ENCODE assay signal across 8 cellular contexts in the genomic region with DNA sequence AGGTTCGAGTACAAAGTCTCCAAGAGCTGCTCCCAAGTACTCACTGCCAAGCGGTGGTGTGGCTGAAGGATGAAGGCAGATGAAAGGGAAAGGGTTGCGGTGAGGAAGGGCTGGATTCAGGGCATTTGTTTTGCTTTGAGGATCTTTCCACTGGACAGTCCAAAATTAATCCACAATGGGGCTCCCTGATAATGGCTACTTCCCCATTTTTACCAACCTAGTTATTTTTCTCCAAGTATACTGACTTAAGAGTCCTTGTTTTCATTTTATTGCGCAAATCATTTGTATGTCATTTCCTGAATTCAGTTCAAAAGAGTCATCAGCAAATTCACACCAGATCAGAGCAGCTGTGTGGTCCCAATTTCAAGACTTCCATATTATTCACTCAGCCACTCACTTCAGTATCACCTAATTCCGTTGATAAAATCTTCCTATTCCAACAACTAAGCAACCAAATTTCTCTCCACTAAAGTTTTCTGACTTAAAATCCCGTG. TPM values are rescaled to one million over a fixed set of nuclear protein-coding genes. Genes with fewer than 3 reads are reported as not detected.
DNase-seq lines count a peak whose midpoint lies in the region; ATAC-seq lines count a peak whose summit lies in the region.

No MANE protein-coding gene starts in this region.

- H3K36me3 ChIP-seq in skeletal muscle satellite cell (ENCODE audit: insufficient read depth, low read length), result no peaks in the 10 kb centered on the region

- peaks cover 20% of the 10 kb centered on the region for H3K4me1 Mint-ChIP-seq in activated CD4-positive, alpha-beta T cell treated with anti-CD3 and anti-CD28 coated beads for 36 hours
- peaks cover 16% of the 10 kb centered on the region for H3K4me1 Mint-ChIP-seq in activated CD8-positive, alpha-beta T cell treated with anti-CD3 and anti-CD28 coated beads, Interleukin-2, amount 10 ng/mL, durations not matched to agents 7 days and 5 days (ENCODE audit: low read depth)

- ATAC-seq in activated CD4-positive, alpha-beta T cell treated with anti-CD3 and anti-CD28 coated beads for 36 hours, result no peak
- ATAC-seq in activated CD8-positive, alpha-beta T cell treated with anti-CD3 and anti-CD28 coated beads, Interleukin-2, amount 10 ng/mL, durations not matched to agents 7 days and 5 days, result no peak
- peak; percentile 55 for ATAC-seq in left ventricle myocardium superior
- ATAC-seq in GM21786 (IDR thresholded peaks at IDR 0.05; ENCODE audit: unreplicated experiment), result no peak

- intact Hi-C loops in activated CD4-positive, alpha-beta T cell treated with anti-CD3 and anti-CD28 coated beads for 36 hours (cut with DNase I, micrococcal nuclease), result loop anchor here (2.0 to 10.0 kb wide), 5 partner anchors 26 to 740 kb away; partner anchors contain the start of gene CWC22 (in 1 of the 2)
- intact Hi-C loops in left ventricle myocardium superior (cut with micrococcal nuclease), result no loop called here

- H3K4me3 ChIP-seq in skeletal muscle satellite cell (ENCODE audit: low read length), result peak overlapping the region; percentile 94

- peak overlapping the region; percentile 37 for H3K4me3 Mint-ChIP-seq in activated CD4-positive, alpha-beta T cell treated with anti-CD3 and anti-CD28 coated beads for 36 hours
- peak overlapping the region; percentile 76 for H3K4me3 Mint-ChIP-seq in activated CD8-positive, alpha-beta T cell treated with anti-CD3 and anti-CD28 coated beads, Interleukin-2, amount 10 ng/mL, durations not matched to agents 7 days and 5 days

- no peaks in the 10 kb centered on the region for H3K9me3 Mint-ChIP-seq in activated CD4-positive, alpha-beta T cell treated with anti-CD3 and anti-CD28 coated beads for 36 hours (ENCODE audit: low read depth)
- H3K9me3 Mint-ChIP-seq in activated CD8-positive, alpha-beta T cell treated with anti-CD3 and anti-CD28 coated beads, Interleukin-2, amount 10 ng/mL, durations not matched to agents 7 days and 5 days (ENCODE audit: insufficient read depth), result no peaks in the 10 kb centered on the region

- peaks cover 38% of the 10 kb centered on the region for H3K4me1 ChIP-seq in skeletal muscle satellite cell (ENCODE audit: control insufficient read depth, insufficient read depth, low read length)

- no peaks in the 10 kb centered on the region for H3K27me3 ChIP-seq in skeletal muscle satellite cell (ENCODE audit: control insufficient read depth, insufficient read depth, low read length)

- peak overlapping the region; percentile 94 for H3K9ac ChIP-seq in skeletal muscle satellite cell (ENCODE audit: low read depth, low read length)

- CTCF ChIA-PET in activated CD4-positive, alpha-beta T cell treated with anti-CD3 and anti-CD28 coated beads for 36 hours (lab: Charles Lee), result interaction anchor here (0.7 to 1.1 kb wide), 2 partner anchors 10 to 13 kb away, joined by 3 read pairs; no protein-coding TSS in a partner anchor
- CTCF ChIA-PET in activated CD8-positive, alpha-beta T cell treated with anti-CD3 and anti-CD28 coated beads, Interleukin-2, amount 10 ng/mL, durations not matched to agents 7 days and 5 days (lab: Charles Lee), result no interaction called here

- H3K36me3 Mint-ChIP-seq in activated CD4-positive, alpha-beta T cell treated with anti-CD3 and anti-CD28 coated beads for 36 hours (ENCODE audit: low read depth), result no peaks in the 10 kb centered on the region
- no peaks in the 10 kb centered on the region for H3K36me3 Mint-ChIP-seq in activated CD8-positive, alpha-beta T cell treated with anti-CD3 and anti-CD28 coated beads, Interleukin-2, amount 10 ng/mL, durations not matched to agents 7 days and 5 days (ENCODE audit: low read depth)

- no peak for DNase-seq in activated CD4-positive, alpha-beta T cell treated with anti-CD3 and anti-CD28 coated beads for 36 hours
- DNase-seq in activated CD4-positive, alpha-beta T cell treated with anti-CD3 and anti-CD28 coated beads, Interleukin-2, amount 50 U/mL, for 4 hours, result no peak
- DNase-seq in activated CD8-positive, alpha-beta T cell treated with anti-CD3 and anti-CD28 coated beads, Interleukin-2, amount 10 ng/mL, durations not matched to agents 7 days and 5 days, result no peak
- no peak for DNase-seq in left ventricle myocardium superior
- no peak for DNase-seq in NCI-H1436 (lab: John Stamatoyannopoulos, UW)
- no peak for DNase-seq in superior temporal gyrus (ENCODE audit: extremely low spot score)

- peaks cover 20% of the 10 kb centered on the region for H3K27me3 Mint-ChIP-seq in activated CD4-positive, alpha-beta T cell treated with anti-CD3 and anti-CD28 coated beads for 36 hours
- H3K27me3 Mint-ChIP-seq in activated CD8-positive, alpha-beta T cell treated with anti-CD3 and anti-CD28 coated beads, Interleukin-2, amount 10 ng/mL, durations not matched to agents 7 days and 5 days (ENCODE audit: low read depth), result peaks cover 37% of the 10 kb centered on the region

- POLR2A ChIA-PET in activated CD4-positive, alpha-beta T cell treated with anti-CD3 and anti-CD28 coated beads for 36 hours (lab: Charles Lee), result no interaction called here
- POLR2A ChIA-PET in activated CD8-positive, alpha-beta T cell treated with anti-CD3 and anti-CD28 coated beads, Interleukin-2, amount 10 ng/mL, durations not matched to agents 7 days and 5 days (lab: Charles Lee), result no interaction called here

- H3K27ac Mint-ChIP-seq in activated CD4-positive, alpha-beta T cell treated with anti-CD3 and anti-CD28 coated beads for 36 hours, result peak overlapping the region; percentile 44
- peak overlapping the region; percentile 4 for H3K27ac Mint-ChIP-seq in activated CD8-positive, alpha-beta T cell treated with anti-CD3 and anti-CD28 coated beads, Interleukin-2, amount 10 ng/mL, durations not matched to agents 7 days and 5 days

- no peaks in the 10 kb centered on the region for H3K9me3 ChIP-seq in skeletal muscle satellite cell (replicated peaks; ENCODE audit: low read length)

- H3K4me2 ChIP-seq in skeletal muscle satellite cell (ENCODE audit: low read length), result peak overlapping the region; percentile 81

RNA-seq across cellular contexts. Expression of gene SESTD1, which starts 0.5 kb away (rescaled TPM):
- total RNA-seq in activated CD4-positive, alpha-beta T cell treated with anti-CD3 and anti-CD28 coated beads for 36 hours, result 1 to 10 TPM; 9.4 to 9.6 TPM
- total RNA-seq in activated CD8-positive, alpha-beta T cell treated with anti-CD3 and anti-CD28 coated beads, Interleukin-2, amount 10 ng/mL, durations not matched to agents 7 days and 5 days, result 10 to 100 TPM; 15.4 to 15.7 TPM
- total RNA-seq in left ventricle myocardium superior, result 33.7 TPM
- 13.8 and 24.1 TPM in 2 replicates for total RNA-seq in skeletal muscle satellite cell (2012; rRNA removed)
